In the genomic region with DNA sequence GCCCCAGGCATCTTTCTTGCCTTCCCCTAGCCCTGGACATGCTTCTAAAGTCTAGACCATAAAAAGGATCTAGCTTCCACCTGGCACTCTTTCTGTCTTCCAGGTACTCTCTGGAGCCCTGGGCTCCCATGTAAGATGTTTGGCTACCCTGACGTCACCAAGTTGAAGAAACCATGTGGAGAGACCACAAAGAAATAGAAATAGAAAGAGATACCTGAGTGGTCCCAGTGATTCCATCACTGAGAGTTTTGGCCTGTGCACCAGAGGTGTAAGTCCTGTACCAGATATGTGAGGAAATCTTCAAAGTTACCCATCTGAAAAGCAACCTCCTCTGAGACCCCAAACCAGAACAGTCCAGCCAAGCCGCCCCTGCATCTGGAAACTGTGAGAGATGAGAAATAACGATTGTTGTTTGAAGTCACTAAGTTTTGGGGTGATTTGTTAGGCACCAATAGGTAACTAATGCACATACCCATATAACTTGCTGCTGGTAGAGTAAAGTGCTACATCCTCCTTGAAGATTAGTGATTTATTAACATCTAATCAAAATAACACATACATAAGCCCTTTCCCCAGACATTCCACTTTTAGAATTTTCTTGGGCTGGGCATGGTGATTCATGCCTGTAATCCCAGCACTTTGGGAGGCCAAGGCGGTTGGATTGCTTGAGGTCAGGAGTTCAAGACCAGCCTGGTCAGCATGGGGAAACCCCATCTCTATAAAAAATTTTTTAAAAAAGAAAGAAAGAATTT, we compare ENCODE assay signal across 2 cellular contexts.
TF ChIP-seq lines count a peak whose summit lies in the region.

No MANE protein-coding gene starts in this region.

TF ChIP-seq in A549, 52 proteins besides CTCF, POLR2A, EP300 and RAD21:
- no peak for TF ChIP-seq ZC3H11A (IDR thresholded peaks at IDR 0.05)
- no peak for TF ChIP-seq HDAC2 (IDR thresholded peaks at IDR 0.05)
- no peak for TF ChIP-seq FOSL2 (IDR thresholded peaks at IDR 0.05)
- peak; percentile 57 for TF ChIP-seq FOSL2 (CRISPR knock-in tag; IDR thresholded peaks at IDR 0.05)

TF ChIP-seq in GM23338, 12 proteins besides CTCF, POLR2A, EP300 and RAD21:
- TF ChIP-seq, protein P1, sequence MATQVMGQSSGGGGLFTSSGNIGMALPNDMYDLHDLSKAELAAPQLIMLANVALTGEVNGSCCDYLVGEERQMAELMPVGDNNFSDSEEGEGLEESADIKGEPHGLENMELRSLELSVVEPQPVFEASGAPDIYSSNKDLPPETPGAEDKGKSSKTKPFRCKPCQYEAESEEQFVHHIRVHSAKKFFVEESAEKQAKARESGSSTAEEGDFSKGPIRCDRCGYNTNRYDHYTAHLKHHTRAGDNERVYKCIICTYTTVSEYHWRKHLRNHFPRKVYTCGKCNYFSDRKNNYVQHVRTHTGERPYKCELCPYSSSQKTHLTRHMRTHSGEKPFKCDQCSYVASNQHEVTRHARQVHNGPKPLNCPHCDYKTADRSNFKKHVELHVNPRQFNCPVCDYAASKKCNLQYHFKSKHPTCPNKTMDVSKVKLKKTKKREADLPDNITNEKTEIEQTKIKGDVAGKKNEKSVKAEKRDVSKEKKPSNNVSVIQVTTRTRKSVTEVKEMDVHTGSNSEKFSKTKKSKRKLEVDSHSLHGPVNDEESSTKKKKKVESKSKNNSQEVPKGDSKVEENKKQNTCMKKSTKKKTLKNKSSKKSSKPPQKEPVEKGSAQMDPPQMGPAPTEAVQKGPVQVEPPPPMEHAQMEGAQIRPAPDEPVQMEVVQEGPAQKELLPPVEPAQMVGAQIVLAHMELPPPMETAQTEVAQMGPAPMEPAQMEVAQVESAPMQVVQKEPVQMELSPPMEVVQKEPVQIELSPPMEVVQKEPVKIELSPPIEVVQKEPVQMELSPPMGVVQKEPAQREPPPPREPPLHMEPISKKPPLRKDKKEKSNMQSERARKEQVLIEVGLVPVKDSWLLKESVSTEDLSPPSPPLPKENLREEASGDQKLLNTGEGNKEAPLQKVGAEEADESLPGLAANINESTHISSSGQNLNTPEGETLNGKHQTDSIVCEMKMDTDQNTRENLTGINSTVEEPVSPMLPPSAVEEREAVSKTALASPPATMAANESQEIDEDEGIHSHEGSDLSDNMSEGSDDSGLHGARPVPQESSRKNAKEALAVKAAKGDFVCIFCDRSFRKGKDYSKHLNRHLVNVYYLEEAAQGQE (IDR thresholded peaks at IDR 0.05; ENCODE audit: unreplicated experiment) = no peak
- no peak for TF ChIP-seq CREB1 (CRISPR knock-in tag; IDR thresholded peaks at IDR 0.05; ENCODE audit: low read depth)
TF ChIP-seq in GM23338: peak in this region for 0.
